Comparison of ENCODE assay signal across 29 cellular contexts in genomic region chr5:126576974-126577373, GRCh38.
"Had no signal": no experiment of that assay in that cellular context is flagged by ENCODE, and none has a peak within 500 bp of the region (broad histone marks: within the 10 kb centered on the region; RNA-seq: fewer than 3 reads in every experiment).

No MANE protein-coding gene starts in this region.

- H2AFZ ChIP-seq: parathyroid adenoma had no signal

- H3K9ac ChIP-seq: parathyroid adenoma had no signal

- DNase-seq: naive thymus-derived CD8-positive, alpha-beta T cell; nephron progenitor cell; nucleus accumbens; ovary; psoas muscle; right cardiac atrium; right lobe of liver; sigmoid colon; small intestine; stimulated activated CD4-positive, alpha-beta T cell treated with anti-CD3 and anti-CD28 coated beads, Interleukin-15, amount 100 ng/mL, for 24 hours; stimulated activated CD4-positive, alpha-beta T cell treated with anti-CD3 and anti-CD28 coated beads, Interleukin-2, amount 100 ng/mL, for 24 hours; stimulated activated CD4-positive, alpha-beta T cell treated with anti-CD3 and anti-CD28 coated beads, Interleukin-2, amount 100 ng/mL, for 48 hours; stimulated activated CD4-positive, alpha-beta T cell treated with anti-CD3 and anti-CD28 coated beads, Interleukin-4, amount 100 ng/mL, for 24 hours; stimulated activated naive B cell treated with anti-CD40 and anti-IgM and Interleukin-4, amounts not matched to agents 10 μg/mL and 1 μg/mL and 100 μg/mL, for 72 hours; stimulated activated naive CD4-positive, alpha-beta T cell treated with Interleukin-2 at 50 U/mL for 16 hours; substantia nigra; testis; tibial artery; transverse colon; upper lobe of left lung had no signal

- H3K36me3 ChIP-seq: neutrophil, ovary had no signal

- H3K79me2 ChIP-seq: parathyroid adenoma had no signal

- H3K27me3 ChIP-seq: neutrophil, ovary, right lobe of liver, sigmoid colon, suprapubic skin, testis, tibial artery, transverse colon, upper lobe of left lung, vagina had no signal

- H3K27ac ChIP-seq: neutrophil, ovary, parathyroid adenoma, psoas muscle, right lobe of liver, sigmoid colon, suprapubic skin, testis, tibial artery, transverse colon, upper lobe of left lung, vagina had no signal

- ATAC-seq: naive thymus-derived CD8-positive, alpha-beta T cell; psoas muscle; right cardiac atrium; stimulated activated effector memory CD8-positive, alpha-beta T cell treated with anti-CD3 and anti-CD28 coated beads, Interleukin-12 subunit alpha, Interleukin-12 subunit beta, amount 100 ng/mL, for 72 hours; stimulated activated naive B cell treated with anti-CD40 and anti-IgM and Interleukin-4, amounts not matched to agents 10 μg/mL and 1 μg/mL and 100 μg/mL, for 72 hours had no signal

- H3K9me3 Mint-ChIP-seq: naive thymus-derived CD8-positive, alpha-beta T cell; natural killer cell treated with Interleukin-12 subunit alpha and Interleukin-12 subunit beta and Interleukin-15 and Interleukin-18, amount 100 ng/mL, for 72 hours; nephron progenitor cell; neural crest cell; stimulated activated effector memory CD8-positive, alpha-beta T cell treated with anti-CD3 and anti-CD28 coated beads, Interleukin-12 subunit alpha, Interleukin-12 subunit beta, amount 100 ng/mL, for 72 hours; stimulated activated naive B cell treated with anti-CD40 and anti-IgM and Interleukin-4, amounts not matched to agents 10 μg/mL and 1 μg/mL and 100 μg/mL, for 72 hours; stimulated activated naive CD8-positive, alpha-beta T cell treated with anti-CD3 and anti-CD28 coated beads, Interleukin-15, Interleukin-2, amounts not matched to agents 100 ng/mL and 50 ng/mL, for 24 hours had no signal

- H3K4me3 Mint-ChIP-seq: naive thymus-derived CD8-positive, alpha-beta T cell; natural killer cell treated with Interleukin-12 subunit alpha and Interleukin-12 subunit beta and Interleukin-15 and Interleukin-18, amount 100 ng/mL, for 72 hours; nephron progenitor cell; neural crest cell; stimulated activated effector memory CD8-positive, alpha-beta T cell treated with anti-CD3 and anti-CD28 coated beads, Interleukin-12 subunit alpha, Interleukin-12 subunit beta, amount 100 ng/mL, for 72 hours; stimulated activated naive B cell treated with anti-CD40 and anti-IgM and Interleukin-4, amounts not matched to agents 10 μg/mL and 1 μg/mL and 100 μg/mL, for 72 hours; stimulated activated naive CD8-positive, alpha-beta T cell treated with anti-CD3 and anti-CD28 coated beads, Interleukin-15, Interleukin-2, amounts not matched to agents 100 ng/mL and 50 ng/mL, for 24 hours had no signal

- H3K27me3 Mint-ChIP-seq: naive thymus-derived CD8-positive, alpha-beta T cell; natural killer cell treated with Interleukin-12 subunit alpha and Interleukin-12 subunit beta and Interleukin-15 and Interleukin-18, amount 100 ng/mL, for 72 hours; progenitor cell of endocrine pancreas; stimulated activated naive B cell treated with anti-CD40 and anti-IgM and Interleukin-4, amounts not matched to agents 10 μg/mL and 1 μg/mL and 100 μg/mL, for 72 hours; stimulated activated naive CD8-positive, alpha-beta T cell treated with anti-CD3 and anti-CD28 coated beads, Interleukin-15, Interleukin-2, amounts not matched to agents 100 ng/mL and 50 ng/mL, for 24 hours had no signal

- H3K9me3 ChIP-seq: neutrophil, ovary, psoas muscle, right lobe of liver, sigmoid colon, suprapubic skin, testis, tibial artery, transverse colon, upper lobe of left lung, vagina had no signal

- H3K4me3 ChIP-seq: ovary, psoas muscle, right lobe of liver, sigmoid colon, suprapubic skin, testis, tibial artery, transverse colon, upper lobe of left lung, vagina had no signal

- H3K36me3 Mint-ChIP-seq: natural killer cell treated with Interleukin-12 subunit alpha and Interleukin-12 subunit beta and Interleukin-15 and Interleukin-18, amount 100 ng/mL, for 72 hours; stimulated activated effector memory CD8-positive, alpha-beta T cell treated with anti-CD3 and anti-CD28 coated beads, Interleukin-12 subunit alpha, Interleukin-12 subunit beta, amount 100 ng/mL, for 72 hours; stimulated activated naive B cell treated with anti-CD40 and anti-IgM and Interleukin-4, amounts not matched to agents 10 μg/mL and 1 μg/mL and 100 μg/mL, for 72 hours had no signal

- H3K4me1 ChIP-seq: parathyroid adenoma, psoas muscle, sigmoid colon, suprapubic skin, testis, tibial artery, transverse colon, upper lobe of left lung, vagina had no signal

- H3K27ac Mint-ChIP-seq: naive thymus-derived CD8-positive, alpha-beta T cell; natural killer cell treated with Interleukin-12 subunit alpha and Interleukin-12 subunit beta and Interleukin-15 and Interleukin-18, amount 100 ng/mL, for 72 hours; nephron progenitor cell; progenitor cell of endocrine pancreas; stimulated activated effector memory CD8-positive, alpha-beta T cell treated with anti-CD3 and anti-CD28 coated beads, Interleukin-12 subunit alpha, Interleukin-12 subunit beta, amount 100 ng/mL, for 72 hours; stimulated activated naive B cell treated with anti-CD40 and anti-IgM and Interleukin-4, amounts not matched to agents 10 μg/mL and 1 μg/mL and 100 μg/mL, for 72 hours; stimulated activated naive CD8-positive, alpha-beta T cell treated with anti-CD3 and anti-CD28 coated beads, Interleukin-15, Interleukin-2, amounts not matched to agents 100 ng/mL and 50 ng/mL, for 24 hours had no signal

- H3K4me1 Mint-ChIP-seq: naive thymus-derived CD8-positive, alpha-beta T cell; nephron progenitor cell; stimulated activated effector memory CD8-positive, alpha-beta T cell treated with anti-CD3 and anti-CD28 coated beads, Interleukin-12 subunit alpha, Interleukin-12 subunit beta, amount 100 ng/mL, for 72 hours; stimulated activated naive B cell treated with anti-CD40 and anti-IgM and Interleukin-4, amounts not matched to agents 10 μg/mL and 1 μg/mL and 100 μg/mL, for 72 hours had no signal
